24 cellular contexts compared by ENCODE assay signal in genomic region chr12:131085816-131086591, GRCh38.
DNase-seq lines count a peak whose midpoint lies in the region; ATAC-seq and TF ChIP-seq lines count a peak whose summit lies in the region.
"Had no signal": no experiment of that assay in that cellular context is flagged by ENCODE, and none has a peak within 500 bp of the region (broad histone marks: within the 10 kb centered on the region; RNA-seq: fewer than 3 reads in every experiment).

No MANE protein-coding gene starts in this region.

- DNase-seq in cardiac septum (ENCODE audit: low spot score) = peak; percentile 62
- no peak for DNase-seq in Right ventricle myocardium inferior (ENCODE audit: missing footprints)
- peak; percentile 0 for DNase-seq in effector CD4-positive, alpha-beta T cell
- peak in 4 of 5 donors; percentile 4 to 11 (median 10) for DNase-seq in ovary
- DNase-seq in upper lobe of right lung = peak; percentile 54
- DNase-seq in Karpas-422 = no peak
- DNase-seq in activated CD4-positive, alpha-beta T cell treated with anti-CD3 and anti-CD28 coated beads, Interleukin-2, amount 10 ng/mL, durations not matched to agents 24 days and 14 days = no peak
- no peak for DNase-seq in A673 (ENCODE audit: low spot score)
- DNase-seq: activated CD4-positive, alpha-beta T cell treated with anti-CD3 and anti-CD28 coated beads, Interleukin-2, amount 50 U/mL, for 1 hour; activated naive CD4-positive, alpha-beta T cell treated with Interleukin-2 at 50 U/mL for 16 hours; amniotic stem cell; EL; NCI-H1105; NCI-H2081; small intestine; stimulated activated CD4-positive, alpha-beta T cell treated with anti-CD3 and anti-CD28 coated beads, Interleukin-2, amount 100 ng/mL, for 48 hours; trophoblast cell had no signal

- POLR2A ChIA-PET in A673 (lab: Charles Lee; ENCODE audit: low non-redundant PET) = no interaction called here

- no peaks in the 10 kb centered on the region for H3K9me3 Mint-ChIP-seq in activated CD4-positive, alpha-beta T cell treated with anti-CD3 and anti-CD28 coated beads, Interleukin-2, amount 10 ng/mL, durations not matched to agents 24 days and 14 days
- H3K9me3 Mint-ChIP-seq: dendritic cell treated with granulocyte-macrophage colony-stimulating factor and Interleukin-4, amounts not matched to agents 40 ng/mL and 50 ng/mL, for 4 days; GM23338; naive thymus-derived CD8-positive, alpha-beta T cell; stimulated activated naive CD8-positive, alpha-beta T cell treated with anti-CD3 and anti-CD28 coated beads, Interleukin-15, amount 100 ng/mL, for 72 hours; T-helper 1 cell treated with Interleukin-12 subunit alpha and Interleukin-12 subunit beta and Interleukin-4 antibody, amounts not matched to agents 30 μg/mL and 1 μg/mL, for 36 hours had no signal

- no peak overlapping the region for H3K4me3 ChIP-seq in ovary
- H3K4me3 ChIP-seq in upper lobe of right lung = no peak overlapping the region
- H3K4me3 ChIP-seq in Karpas-422 (ENCODE audit: low read length) = no peak overlapping the region
- H3K4me3 ChIP-seq in A673 (ENCODE audit: low read depth, low read length, poor library complexity, severe bottlenecking) = no peak overlapping the region
- H3K4me3 ChIP-seq: BLaER1, GM23338, psoas muscle had no signal

- H3K27ac ChIP-seq in ovary (no peak overlapping the region), upper lobe of right lung (no peak overlapping the region), Karpas-422 (ENCODE audit: low read length) (no peak overlapping the region), A673 (ENCODE audit: low read depth, low read length, poor library complexity, severe bottlenecking) (no peak overlapping the region)
- H3K27ac ChIP-seq: BLaER1, psoas muscle had no signal

- H3K36me3 Mint-ChIP-seq in activated CD4-positive, alpha-beta T cell treated with anti-CD3 and anti-CD28 coated beads, Interleukin-2, amount 10 ng/mL, durations not matched to agents 24 days and 14 days (ENCODE audit: low read depth) = no peaks in the 10 kb centered on the region
- H3K36me3 Mint-ChIP-seq: naive thymus-derived CD8-positive, alpha-beta T cell had no signal

- H3K79me2 ChIP-seq in Karpas-422 (ENCODE audit: low read length) = no peaks in the 10 kb centered on the region

- H3K27ac Mint-ChIP-seq in activated CD4-positive, alpha-beta T cell treated with anti-CD3 and anti-CD28 coated beads, Interleukin-2, amount 10 ng/mL, durations not matched to agents 24 days and 14 days = no peak overlapping the region
- H3K27ac Mint-ChIP-seq: dendritic cell treated with granulocyte-macrophage colony-stimulating factor and Interleukin-4, amounts not matched to agents 40 ng/mL and 50 ng/mL, for 4 days; GM23338; naive thymus-derived CD8-positive, alpha-beta T cell; T-helper 1 cell treated with Interleukin-12 subunit alpha and Interleukin-12 subunit beta and Interleukin-4 antibody, amounts not matched to agents 30 μg/mL and 1 μg/mL, for 36 hours had no signal

- H3K9ac ChIP-seq in Karpas-422 (ENCODE audit: low read length) = no peak overlapping the region
- H3K9ac ChIP-seq: BLaER1 had no signal

- H3K27me3 Mint-ChIP-seq in activated CD4-positive, alpha-beta T cell treated with anti-CD3 and anti-CD28 coated beads, Interleukin-2, amount 10 ng/mL, durations not matched to agents 24 days and 14 days = peaks cover 6% of the 10 kb centered on the region
- H3K27me3 Mint-ChIP-seq: stimulated activated naive CD8-positive, alpha-beta T cell treated with anti-CD3 and anti-CD28 coated beads, Interleukin-15, amount 100 ng/mL, for 72 hours had no signal

- H3K9me2 ChIP-seq in Karpas-422 (replicated peaks; ENCODE audit: insufficient read depth, low read length) = no peaks in the 10 kb centered on the region

- H3K4me1 ChIP-seq in ovary (ENCODE audit: insufficient read depth) (no peaks in the 10 kb centered on the region), upper lobe of right lung (no peaks in the 10 kb centered on the region), Karpas-422 (ENCODE audit: low read length) (no peaks in the 10 kb centered on the region), A673 (ENCODE audit: insufficient read depth, low read length, poor library complexity, severe bottlenecking) (no peaks in the 10 kb centered on the region)
- H3K4me1 ChIP-seq: psoas muscle had no signal

- intact Hi-C loops in cardiac septum (cut with DNase I) = no loop called here
- intact Hi-C loops in Right ventricle myocardium inferior (cut with DNase I) = no loop called here
- intact Hi-C loops in ovary (cut with DNase I) = no loop called here
- intact Hi-C loops in upper lobe of right lung (cut with DNase I) = no loop called here
- intact Hi-C loops in activated CD4-positive, alpha-beta T cell treated with anti-CD3 and anti-CD28 coated beads, Interleukin-2, amount 10 ng/mL, durations not matched to agents 24 days and 14 days (cut with micrococcal nuclease) = no loop called here
- intact Hi-C loops in A673 (cut with micrococcal nuclease; ENCODE audit: unreplicated experiment) = no loop called here

- TF ChIP-seq CTCF in ovary (IDR thresholded peaks at IDR 0.05) (no peak), upper lobe of right lung (IDR thresholded peaks at IDR 0.05) (no peak), A673 (conservative IDR thresholded peaks at IDR 0.05; ENCODE audit: low read depth, low read length) (no peak)

- H3K4me2 ChIP-seq in Karpas-422 (ENCODE audit: low read depth, low read length, poor library complexity, severe bottlenecking) = no peak overlapping the region
- H3K4me2 ChIP-seq: BLaER1, GM23338 had no signal

- no TSS peak for BruUV-seq in A673 (replicated peaks; lab: Mats Ljungman, UMichigan)

- H4K20me1 ChIP-seq in Karpas-422 (ENCODE audit: insufficient read depth, low read depth, low read length) = no peaks in the 10 kb centered on the region
- H4K20me1 ChIP-seq: BLaER1 had no signal

- no peak overlapping the region for H2AFZ ChIP-seq in Karpas-422 (ENCODE audit: low read length)
- H2AFZ ChIP-seq: GM23338 had no signal

- TF ChIP-seq POLR2A in ovary (IDR thresholded peaks at IDR 0.05) = no peak

- H3K9me3 ChIP-seq in ovary (no peaks in the 10 kb centered on the region), upper lobe of right lung (no peaks in the 10 kb centered on the region), Karpas-422 (ENCODE audit: low read length) (no peaks in the 10 kb centered on the region), A673 (ENCODE audit: low read depth, low read length, poor library complexity, severe bottlenecking) (no peaks in the 10 kb centered on the region)
- H3K9me3 ChIP-seq: psoas muscle had no signal

- H3K4me3 Mint-ChIP-seq in activated CD4-positive, alpha-beta T cell treated with anti-CD3 and anti-CD28 coated beads, Interleukin-2, amount 10 ng/mL, durations not matched to agents 24 days and 14 days = no peak overlapping the region
- H3K4me3 Mint-ChIP-seq: dendritic cell treated with granulocyte-macrophage colony-stimulating factor and Interleukin-4, amounts not matched to agents 40 ng/mL and 50 ng/mL, for 4 days; GM23338; naive thymus-derived CD8-positive, alpha-beta T cell; stimulated activated naive CD8-positive, alpha-beta T cell treated with anti-CD3 and anti-CD28 coated beads, Interleukin-15, amount 100 ng/mL, for 72 hours; T-helper 1 cell treated with Interleukin-12 subunit alpha and Interleukin-12 subunit beta and Interleukin-4 antibody, amounts not matched to agents 30 μg/mL and 1 μg/mL, for 36 hours had no signal

- H3K4me1 Mint-ChIP-seq in activated CD4-positive, alpha-beta T cell treated with anti-CD3 and anti-CD28 coated beads, Interleukin-2, amount 10 ng/mL, durations not matched to agents 24 days and 14 days = peaks cover 3% of the 10 kb centered on the region
- H3K4me1 Mint-ChIP-seq: GM23338; naive thymus-derived CD8-positive, alpha-beta T cell had no signal

- no peaks in the 10 kb centered on the region for H3K27me3 ChIP-seq in ovary
- no peaks in the 10 kb centered on the region for H3K27me3 ChIP-seq in upper lobe of right lung
- no peaks in the 10 kb centered on the region for H3K27me3 ChIP-seq in Karpas-422 (ENCODE audit: low read length)
- H3K27me3 ChIP-seq in A673 (replicated peaks; ENCODE audit: insufficient read depth, low read depth, low read length, poor library complexity) = peaks cover 11% of the 10 kb centered on the region

- WGBS in ovary, 3 donors = 93 to 94% (median 94%) methylated on average over 24 of the region's 24 CpGs

- CTCF ChIA-PET in A673 (lab: Charles Lee) = no interaction called here

- ATAC-seq in Right ventricle myocardium inferior = no peak
- no peak for ATAC-seq in upper lobe of right lung
- ATAC-seq: GM23338; naive thymus-derived CD8-positive, alpha-beta T cell; psoas muscle; stimulated activated naive CD8-positive, alpha-beta T cell treated with anti-CD3 and anti-CD28 coated beads, Interleukin-15, amount 100 ng/mL, for 72 hours had no signal

- no peak for TF ChIP-seq EP300 in ovary (IDR thresholded peaks at IDR 0.05)

- H3K36me3 ChIP-seq in ovary (no peaks in the 10 kb centered on the region), upper lobe of right lung (peaks cover 26% of the 10 kb centered on the region), Karpas-422 (ENCODE audit: insufficient read depth, low read length) (no peaks in the 10 kb centered on the region), A673 (ENCODE audit: insufficient read depth, low read length, poor library complexity, severe bottlenecking) (no peaks in the 10 kb centered on the region)

Comparison
In these comparisons a context has a peak if more than half of its experiments do, and no peak if none do; other contexts are left out.
1. DNase-seq: peak in cardiac septum (single experiment), effector CD4-positive, alpha-beta T cell (single experiment), ovary (4 of 5) and upper lobe of right lung (single experiment); none in Right ventricle myocardium inferior (single experiment), Karpas-422 (single experiment), activated CD4-positive, alpha-beta T cell treated with anti-CD3 and anti-CD28 coated beads, Interleukin-2, amount 10 ng/mL, durations not matched to agents 24 days and 14 days (single experiment) and A673 (single experiment).